ENCODE assay signal across 14 cellular contexts in the genomic region with DNA sequence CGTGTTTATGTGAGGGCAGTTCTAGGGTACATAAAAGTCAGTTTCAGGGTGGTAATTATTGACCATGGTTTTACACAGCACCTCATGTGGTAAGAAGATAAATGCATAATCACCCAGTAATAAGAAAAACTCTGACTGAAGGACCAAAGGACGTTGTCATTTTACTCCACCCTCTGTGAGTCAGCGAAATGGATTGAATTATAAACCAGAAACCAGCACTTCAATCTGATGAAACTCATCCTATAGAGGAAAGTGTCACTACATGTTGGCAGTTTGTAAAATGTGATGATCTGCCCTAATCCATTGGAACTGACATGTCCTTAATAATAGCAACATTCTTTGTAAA.
DNase-seq lines count a peak whose midpoint lies in the region; ATAC-seq and TF ChIP-seq lines count a peak whose summit lies in the region.
"Had no signal": no experiment of that assay in that cellular context is flagged by ENCODE, and none has a peak within 500 bp of the region (broad histone marks: within the 10 kb centered on the region; RNA-seq: fewer than 3 reads in every experiment).

No MANE protein-coding gene starts in this region.

- no peak overlapping the region for H3K18ac ChIP-seq in H9 (ENCODE audit: insufficient read length, low read depth, low read length)

- WGBS in H9 (ENCODE audit: extremely low coverage, insufficient read length, low lambda C conversion rate): no CpG with 5 or more reads among the region's 3 CpGs

- no peak overlapping the region for H2BK120ac ChIP-seq in H9 (ENCODE audit: low read depth, low read length, poor library complexity, severe bottlenecking)

- H3K9ac ChIP-seq in H9 (ENCODE audit: extremely low read depth, insufficient read length, low read length): no peak overlapping the region

- no peak overlapping the region for H3K27ac Mint-ChIP-seq in H9
- H3K27ac Mint-ChIP-seq: activated CD4-positive, alpha-beta T cell treated with anti-CD3 and anti-CD28 coated beads for 36 hours had no signal

- H2BK15ac ChIP-seq in H9 (ENCODE audit: low read depth, low read length): no peak overlapping the region

- H2AK5ac ChIP-seq in H9 (ENCODE audit: insufficient read length, low read length): no peak overlapping the region

- H2BK12ac ChIP-seq in H9 (ENCODE audit: insufficient read length, low read depth, low read length): no peak overlapping the region

- H3K14ac ChIP-seq in H9 (ENCODE audit: insufficient read depth, low read length): no peak overlapping the region

- no peaks in the 10 kb centered on the region for H3K23me2 ChIP-seq in H9 (ENCODE audit: insufficient read length, low read depth, low read length, poor library complexity, severe bottlenecking)

- H3K4me3 Mint-ChIP-seq in H9: no peak overlapping the region
- H3K4me3 Mint-ChIP-seq: activated CD4-positive, alpha-beta T cell treated with anti-CD3 and anti-CD28 coated beads for 36 hours; central memory CD8-positive, alpha-beta T cell had no signal

- H3K79me1 ChIP-seq in H9 (ENCODE audit: insufficient read depth, low read depth, low read length, poor library complexity, severe bottlenecking): no peaks in the 10 kb centered on the region

- H3K9me3 Mint-ChIP-seq in H9: no peaks in the 10 kb centered on the region
- H3K9me3 Mint-ChIP-seq: central memory CD8-positive, alpha-beta T cell had no signal

- no peak overlapping the region for H2AFZ ChIP-seq in H9 (ENCODE audit: low read length)

- H3K36me3 Mint-ChIP-seq in H9 (ENCODE audit: insufficient read depth in 1 of 3, low read depth in 3 of 3): no peaks in the 10 kb centered on the region; a peak in 1 of 7 replicates

- no peak overlapping the region for H4K91ac ChIP-seq in H9 (ENCODE audit: insufficient read length, low read depth, low read length)

- no peaks in the 10 kb centered on the region for H3K27me3 Mint-ChIP-seq in H9 (ENCODE audit: low read depth)

- H3T11ph ChIP-seq in H9 (ENCODE audit: low read length): no peak overlapping the region

- no peak overlapping the region for H3K4me2 ChIP-seq in H9 (ENCODE audit: insufficient read depth, insufficient read length, low read length)

- no peaks in the 10 kb centered on the region for H3K4me1 ChIP-seq in H9 (ENCODE audit: insufficient read depth, low read length)

- H4K20me1 ChIP-seq in H9 (ENCODE audit: control insufficient read depth, insufficient read depth, insufficient read length): no peaks in the 10 kb centered on the region

- no peaks in the 10 kb centered on the region for H3K27me3 ChIP-seq in H9 (ENCODE audit: insufficient read depth, low read length)

- no peaks in the 10 kb centered on the region for H3K79me2 ChIP-seq in H9 (ENCODE audit: insufficient read depth, low read length)

- H3K4ac ChIP-seq in H9 (ENCODE audit: low read depth, low read length): no peak overlapping the region

- ATAC-seq in GM18867 (IDR thresholded peaks at IDR 0.05; ENCODE audit: unreplicated experiment): no peak
- ATAC-seq: activated CD4-positive, alpha-beta T cell treated with anti-CD3 and anti-CD28 coated beads for 36 hours had no signal

- TF ChIP-seq CTCF in GM20000 (IDR thresholded peaks at IDR 0.05; ENCODE audit: extremely low read depth, missing control alignments) (no peak), H9 (conservative IDR thresholded peaks at IDR 0.05) (no peak)

- H3K27ac ChIP-seq in H9 (ENCODE audit: insufficient read length, low read depth, low read length): no peak overlapping the region
- H3K27ac ChIP-seq: 22Rv1 had no signal

- H2BK20ac ChIP-seq in H9 (ENCODE audit: low read depth, low read length, poor library complexity, severe bottlenecking): no peak overlapping the region

- DNase-seq in DMS53 (lab: John Stamatoyannopoulos, UW) (peak; percentile 2), DMS53 treated with DMSO at 0.1 percent for 48 hours (lab: John Stamatoyannopoulos, UW; ENCODE audit: unreplicated experiment) (no peak), astrocyte of the hippocampus (ENCODE audit: low read depth, low spot score) (peak; percentile 17), kidney glomerular epithelial cell (lab: John Stamatoyannopoulos, UW) (peak; percentile 6), GM20000 (ENCODE audit: low spot score) (no peak), H9 (no peak)
- no peak for DNase-seq in activated CD4-positive, CD25-positive, alpha-beta regulatory T cell (lab: John Stamatoyannopoulos, UW)
- DNase-seq: activated CD4-positive, alpha-beta T cell treated with anti-CD3 and anti-CD28 coated beads for 36 hours; activated effector memory CD4-positive, alpha-beta T cell treated with anti-CD3 and anti-CD28 coated beads, Interleukin-2, amount 50 U/mL, for 16 hours; DND-41; NCI-H1105 had no signal

- H3K56ac ChIP-seq in H9 (ENCODE audit: insufficient read length, low read depth, low read length): no peak overlapping the region

- H3K23ac ChIP-seq in H9 (ENCODE audit: insufficient read length, low read depth, low read length): no peak overlapping the region

- H4K5ac ChIP-seq in H9 (ENCODE audit: insufficient read length, low read depth, low read length): no peak overlapping the region

- no peak overlapping the region for H2BK5ac ChIP-seq in H9 (ENCODE audit: insufficient read length, low read length)

- no peaks in the 10 kb centered on the region for H3K9me3 ChIP-seq in H9 (ENCODE audit: control insufficient read depth, low read depth, low read length)

- peaks cover 0 to 3% of the 10 kb centered on the region in 2 experiments; a peak in 1 of 4 replicates for H3K4me1 Mint-ChIP-seq in H9
- H3K4me1 Mint-ChIP-seq: activated CD4-positive, alpha-beta T cell treated with anti-CD3 and anti-CD28 coated beads for 36 hours; central memory CD8-positive, alpha-beta T cell had no signal

- H4K8ac ChIP-seq in H9 (replicated peaks; ENCODE audit: insufficient read length, low read depth, low read length): no peak overlapping the region

Comparison
In these comparisons a context has a peak if more than half of its experiments do, and no peak if none do; other contexts are left out.
1. DNase-seq: peak in DMS53 (single experiment), astrocyte of the hippocampus (single experiment) and kidney glomerular epithelial cell (single experiment); none in DMS53 treated with DMSO at 0.1 percent for 48 hours (single experiment), activated CD4-positive, CD25-positive, alpha-beta regulatory T cell (0 of 4), GM20000 (single experiment) and H9 (single experiment).